1 cellular context compared by ENCODE assay signal in the genomic region with DNA sequence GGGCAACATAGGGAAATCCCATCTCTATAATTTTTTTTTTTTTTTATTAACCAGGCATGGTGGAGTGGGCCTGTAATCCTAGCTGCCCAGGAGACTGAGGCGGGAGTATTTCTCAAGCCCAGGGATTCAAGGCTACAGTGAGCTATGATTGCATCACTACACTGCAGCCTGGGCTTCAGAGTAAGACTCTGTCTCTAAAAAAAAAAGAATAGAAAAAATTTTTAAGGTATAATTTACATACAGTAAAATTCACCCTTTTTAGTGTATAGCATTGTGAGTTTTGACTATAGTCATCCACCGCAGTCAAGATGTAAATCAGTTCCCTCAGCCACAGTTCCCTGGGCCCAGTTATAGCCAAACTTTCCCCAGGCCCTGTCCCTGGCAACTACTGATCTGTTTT.
TF ChIP-seq lines count a peak whose summit lies in the region.

No MANE protein-coding gene starts in this region.

TF ChIP-seq in GM12878, 131 proteins besides CTCF, POLR2A, EP300 and RAD21:
- peak; percentile 74 for TF ChIP-seq TCF7 (IDR thresholded peaks at IDR 0.05; ENCODE audit: borderline replicate concordance)
- TF ChIP-seq ZNF384 (IDR thresholded peaks at IDR 0.05; ENCODE audit: borderline replicate concordance, low read depth, low read length) = 0 out of 2 replicates have a peak, but pooled peaks have one; percentile 35
- peak; percentile 51; the same call in 1 of the 2 replicates for TF ChIP-seq SREBF1 (IDR thresholded peaks at IDR 0.05; ENCODE audit: low read length)
- TF ChIP-seq JUNB (IDR thresholded peaks at IDR 0.05) = peak; percentile 51
- peak; percentile 89 for TF ChIP-seq ZNF217 (IDR thresholded peaks at IDR 0.05)
- TF ChIP-seq SP1 (IDR thresholded peaks at IDR 0.05; ENCODE audit: low read depth, low read length) = no peak
- TF ChIP-seq SMAD5 (IDR thresholded peaks at IDR 0.05; ENCODE audit: low read depth) = no peak
- TF ChIP-seq NR2F1 (conservative IDR thresholded peaks at IDR 0.05) = 0 out of 2 replicates have a peak, but pooled peaks have one; percentile 22
- TF ChIP-seq RUNX3 (IDR thresholded peaks at IDR 0.05; ENCODE audit: low read length) = peak; percentile 60
